In genomic region chr3:13333236-13333897, GRCh38 we compare ENCODE assay signal across 20 cellular contexts.
A peak's percentile ranks its signal among the peaks of the same experiment; 100 is the strongest.
DNase-seq lines count a peak whose midpoint lies in the region; ATAC-seq and TF ChIP-seq lines count a peak whose summit lies in the region.
"Had no signal": no experiment of that assay in that cellular context is flagged by ENCODE, and none has a peak within 500 bp of the region (broad histone marks: within the 10 kb centered on the region; RNA-seq: fewer than 3 reads in every experiment).

No MANE protein-coding gene starts in this region.

- H3K36me3 Mint-ChIP-seq in activated naive CD4-positive, alpha-beta T cell treated with anti-CD3 and anti-CD28 coated beads, Interleukin-2, amount 10 ng/mL, durations not matched to agents 7 days and 5 days: peaks cover 72% of the 10 kb centered on the region
- peaks cover 45% of the 10 kb centered on the region for H3K36me3 Mint-ChIP-seq in activated naive CD4-positive, alpha-beta T cell treated with anti-CD3 and anti-CD28 coated beads for 36 hours (ENCODE audit: low read depth)

- no peaks in the 10 kb centered on the region for H3K79me2 ChIP-seq in OCI-LY1 (ENCODE audit: insufficient read depth, low read length)

- H3K4me3 ChIP-seq in OCI-LY1 (ENCODE audit: low read depth, low read length, poor library complexity, severe bottlenecking): no peak overlapping the region
- H3K4me3 ChIP-seq in right cardiac atrium (ENCODE audit: low read length): no peak overlapping the region
- H3K4me3 ChIP-seq: Peyer's patch, SK-N-MC, tibial nerve had no signal

- CTCF ChIA-PET in activated naive CD4-positive, alpha-beta T cell treated with anti-CD3 and anti-CD28 coated beads, Interleukin-2, amount 10 ng/mL, durations not matched to agents 7 days and 5 days (lab: Charles Lee): interaction anchor here (2.3 kb wide), 1 partner anchor 13 kb away, joined by 7 read pairs; no protein-coding TSS in a partner anchor
- CTCF ChIA-PET in activated naive CD4-positive, alpha-beta T cell treated with anti-CD3 and anti-CD28 coated beads for 36 hours (lab: Charles Lee): interaction anchor here (1.2 to 1.9 kb wide), 2 partner anchors 11 to 120 kb away, joined by 4 to 5 read pairs; no protein-coding TSS in a partner anchor
- CTCF ChIA-PET in RWPE1 (lab: Yijun Ruan, JAX): interaction anchor here (1.0 kb wide), 1 partner anchor 315 kb away, joined by 6 read pairs; no protein-coding TSS in a partner anchor

- H3K9ac ChIP-seq in OCI-LY1 (ENCODE audit: low read length): peak overlapping the region; percentile 53

- peaks cover 6% of the 10 kb centered on the region for H3K4me1 Mint-ChIP-seq in activated naive CD4-positive, alpha-beta T cell treated with anti-CD3 and anti-CD28 coated beads, Interleukin-2, amount 10 ng/mL, durations not matched to agents 7 days and 5 days
- H3K4me1 Mint-ChIP-seq in activated naive CD4-positive, alpha-beta T cell treated with anti-CD3 and anti-CD28 coated beads for 36 hours (ENCODE audit: low read depth): no peaks in the 10 kb centered on the region
- no peaks in the 10 kb centered on the region for H3K4me1 Mint-ChIP-seq in stimulated activated naive CD8-positive, alpha-beta T cell treated with anti-CD3 and anti-CD28 coated beads, Interleukin-15, amount 100 ng/mL, for 72 hours

- no peaks in the 10 kb centered on the region for H3K27me3 Mint-ChIP-seq in activated naive CD4-positive, alpha-beta T cell treated with anti-CD3 and anti-CD28 coated beads, Interleukin-2, amount 10 ng/mL, durations not matched to agents 7 days and 5 days
- no peaks in the 10 kb centered on the region for H3K27me3 Mint-ChIP-seq in activated naive CD4-positive, alpha-beta T cell treated with anti-CD3 and anti-CD28 coated beads for 36 hours (ENCODE audit: low read depth)
- no peaks in the 10 kb centered on the region for H3K27me3 Mint-ChIP-seq in stimulated activated naive CD8-positive, alpha-beta T cell treated with anti-CD3 and anti-CD28 coated beads, Interleukin-15, amount 100 ng/mL, for 72 hours
- H3K27me3 Mint-ChIP-seq: CD8-positive, alpha-beta memory T cell had no signal

- peaks cover 92% of the 10 kb centered on the region for H3K36me3 ChIP-seq in OCI-LY1 (ENCODE audit: insufficient read depth, low read length)

- no peak overlapping the region for H2AFZ ChIP-seq in OCI-LY1 (ENCODE audit: low read length)

- no peak overlapping the region for H3K4me3 Mint-ChIP-seq in activated naive CD4-positive, alpha-beta T cell treated with anti-CD3 and anti-CD28 coated beads, Interleukin-2, amount 10 ng/mL, durations not matched to agents 7 days and 5 days
- no peak overlapping the region for H3K4me3 Mint-ChIP-seq in activated naive CD4-positive, alpha-beta T cell treated with anti-CD3 and anti-CD28 coated beads for 36 hours
- H3K4me3 Mint-ChIP-seq in stimulated activated naive CD8-positive, alpha-beta T cell treated with anti-CD3 and anti-CD28 coated beads, Interleukin-15, amount 100 ng/mL, for 72 hours: no peak overlapping the region
- H3K4me3 Mint-ChIP-seq: CD8-positive, alpha-beta memory T cell had no signal

- peak overlapping the region; percentile 67 for H3K27ac Mint-ChIP-seq in activated naive CD4-positive, alpha-beta T cell treated with anti-CD3 and anti-CD28 coated beads, Interleukin-2, amount 10 ng/mL, durations not matched to agents 7 days and 5 days
- no peak overlapping the region for H3K27ac Mint-ChIP-seq in activated naive CD4-positive, alpha-beta T cell treated with anti-CD3 and anti-CD28 coated beads for 36 hours
- H3K27ac Mint-ChIP-seq in stimulated activated naive CD8-positive, alpha-beta T cell treated with anti-CD3 and anti-CD28 coated beads, Interleukin-15, amount 100 ng/mL, for 72 hours: peak overlapping the region; percentile 80 to 87

- peak overlapping the region; percentile 24; the same call in 1 of the 2 replicates for H3K4me2 ChIP-seq in OCI-LY1 (ENCODE audit: low read length)

- 90% methylated on average over 14 of the region's 14 CpGs for WGBS in right cardiac atrium

- H3K27ac ChIP-seq in OCI-LY1 (ENCODE audit: low read depth, low read length, poor library complexity, severe bottlenecking) (peak overlapping the region; percentile 95), right cardiac atrium (ENCODE audit: low read length) (no peak overlapping the region), RWPE1 (no peak overlapping the region)
- H3K27ac ChIP-seq: neutrophil, SK-N-MC, tibial nerve had no signal

- 0 out of 2 replicates have a peak, but pooled peaks cover 6% of the 10 kb centered on the region for H3F3A ChIP-seq in OCI-LY1 (ENCODE audit: insufficient read depth, low read length)

- intact Hi-C loops in activated naive CD4-positive, alpha-beta T cell treated with anti-CD3 and anti-CD28 coated beads for 36 hours (cut with micrococcal nuclease): no loop called here
- intact Hi-C loops in right cardiac atrium (cut with DNase I): no loop called here

- no peak for DNase-seq in activated naive CD4-positive, alpha-beta T cell treated with anti-CD3 and anti-CD28 coated beads, Interleukin-2, amount 10 ng/mL, durations not matched to agents 7 days and 5 days
- no peak for DNase-seq in activated naive CD4-positive, alpha-beta T cell treated with anti-CD3 and anti-CD28 coated beads for 36 hours
- DNase-seq in cerebellum (ENCODE audit: low spot score) (peak; percentile 56), right cardiac atrium (no peak), RWPE1 (ENCODE audit: low spot score) (no peak), NCI-H1048 (lab: John Stamatoyannopoulos, UW) (no peak)
- DNase-seq in stimulated activated naive CD8-positive, alpha-beta T cell treated with anti-CD3 and anti-CD28 coated beads, Interleukin-15, amount 100 ng/mL, for 72 hours: no peak
- DNase-seq: activated CD4-positive, CD25-positive, alpha-beta regulatory T cell treated with anti-CD3 and anti-CD28 coated beads, Interleukin-2, amount 50 U/mL, for 72 hours; activated gamma-delta T cell treated with Interleukin-2 at 50 U/mL for 16 hours; CD8-positive, alpha-beta memory T cell; NCI-H1092 treated with DMSO at 0.1 percent for 48 hours; NCI-H2107; NCI-H526 treated with DMSO at 0.1 percent for 48 hours; Peyer's patch; stimulated activated CD4-positive, alpha-beta T cell treated with anti-CD3 and anti-CD28 coated beads, Interleukin-12 subunit alpha, Interleukin-12 subunit beta, amount 100 ng/mL, for 4 hours; T-helper 9 cell had no signal

- H3K4me1 ChIP-seq in OCI-LY1 (ENCODE audit: insufficient read depth, low read length, severe bottlenecking) (peaks cover 58% of the 10 kb centered on the region), right cardiac atrium (ENCODE audit: control insufficient read depth, insufficient read depth, low read length) (no peaks in the 10 kb centered on the region)
- H3K4me1 ChIP-seq: tibial nerve had no signal

- no peaks in the 10 kb centered on the region for H3K9me3 Mint-ChIP-seq in activated naive CD4-positive, alpha-beta T cell treated with anti-CD3 and anti-CD28 coated beads, Interleukin-2, amount 10 ng/mL, durations not matched to agents 7 days and 5 days
- no peaks in the 10 kb centered on the region for H3K9me3 Mint-ChIP-seq in activated naive CD4-positive, alpha-beta T cell treated with anti-CD3 and anti-CD28 coated beads for 36 hours
- H3K9me3 Mint-ChIP-seq in stimulated activated naive CD8-positive, alpha-beta T cell treated with anti-CD3 and anti-CD28 coated beads, Interleukin-15, amount 100 ng/mL, for 72 hours: no peaks in the 10 kb centered on the region
- H3K9me3 Mint-ChIP-seq: CD8-positive, alpha-beta memory T cell had no signal

- H3K9me3 ChIP-seq in OCI-LY1 (ENCODE audit: low read length) (no peaks in the 10 kb centered on the region), right cardiac atrium (ENCODE audit: control insufficient read depth, low read length) (no peaks in the 10 kb centered on the region)
- H3K9me3 ChIP-seq: neutrophil, Peyer's patch, tibial nerve had no signal

- H4K20me1 ChIP-seq in OCI-LY1 (ENCODE audit: insufficient read depth, low read length): no peaks in the 10 kb centered on the region

- no peak for ATAC-seq in stimulated activated naive CD8-positive, alpha-beta T cell treated with anti-CD3 and anti-CD28 coated beads, Interleukin-15, amount 100 ng/mL, for 72 hours
- no peak for ATAC-seq in right cardiac atrium

- TF ChIP-seq CTCF in OCI-LY1 (IDR thresholded peaks at IDR 0.05; ENCODE audit: low read length): no peak
- TF ChIP-seq CTCF in RWPE1 (conservative IDR thresholded peaks at IDR 0.05; ENCODE audit: low read depth): no peak

- POLR2A ChIA-PET in RWPE1 (lab: Yijun Ruan, JAX; ENCODE audit: low non-redundant PET): no interaction called here

- no peaks in the 10 kb centered on the region for H3K9me2 ChIP-seq in OCI-LY1 (ENCODE audit: low read depth, low read length)

- H3K27me3 ChIP-seq in OCI-LY1 (ENCODE audit: insufficient read depth, low read length) (no peaks in the 10 kb centered on the region), right cardiac atrium (ENCODE audit: control insufficient read depth, insufficient read depth) (no peaks in the 10 kb centered on the region)
- H3K27me3 ChIP-seq: neutrophil, Peyer's patch, tibial nerve had no signal
